9 cellular contexts compared by ENCODE assay signal in the genomic region with DNA sequence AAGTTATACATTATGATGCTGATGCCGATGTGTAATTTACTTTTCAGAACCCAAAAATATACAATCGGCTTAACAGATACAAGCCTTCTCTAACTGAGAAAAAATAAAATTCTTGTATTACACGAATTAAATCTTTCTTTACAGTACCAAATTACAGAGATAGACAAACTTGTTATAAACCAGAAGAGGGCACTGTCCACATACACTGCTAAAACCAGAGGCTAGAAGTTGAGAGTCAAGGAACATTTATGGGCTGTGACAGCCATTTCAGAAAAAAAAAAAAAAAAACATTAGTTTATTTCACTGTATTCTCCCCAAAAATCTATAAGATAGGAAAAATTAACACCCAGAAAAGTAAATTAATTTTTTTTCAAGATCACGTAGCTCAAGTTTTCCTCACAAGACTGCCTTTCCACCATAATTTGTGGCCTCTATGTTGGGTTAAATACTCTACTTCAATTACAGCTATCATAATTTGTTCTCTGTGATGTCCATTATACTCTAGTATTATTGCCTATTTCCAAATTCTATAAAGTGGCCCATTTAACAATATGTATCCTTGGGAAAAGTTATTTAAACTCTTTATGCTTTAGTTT. TPM values are rescaled to one million over a fixed set of nuclear protein-coding genes. Genes with fewer than 3 reads are reported as not detected.
DNase-seq lines count a peak whose midpoint lies in the region; ATAC-seq and TF ChIP-seq lines count a peak whose summit lies in the region.
"Had no signal": no experiment of that assay in that cellular context is flagged by ENCODE, and none has a peak within 500 bp of the region (broad histone marks: within the 10 kb centered on the region; RNA-seq: fewer than 3 reads in every experiment).

No MANE protein-coding gene starts in this region.

- intact Hi-C loops in activated naive CD4-positive, alpha-beta T cell treated with anti-CD3 and anti-CD28 coated beads for 36 hours (cut with micrococcal nuclease): loop anchor here (1.0 kb wide), 5 partner anchors 68 to 298 kb away; a partner anchor contains a TSS

- no peak overlapping the region for H3K9ac ChIP-seq in parathyroid adenoma

- CTCF ChIA-PET in activated naive CD4-positive, alpha-beta T cell treated with anti-CD3 and anti-CD28 coated beads for 36 hours (lab: Charles Lee): interaction anchor here (0.6 to 4.7 kb wide), 25 partner anchors 8 to 1539 kb away, joined by 3 to 44 read pairs (median 4); a partner anchor contains a TSS

- ATAC-seq in HG03521 (IDR thresholded peaks at IDR 0.05; ENCODE audit: unreplicated experiment): peak; percentile 61

- DNase-seq in GM10266 (ENCODE audit: extremely low spot score) (peak; percentile 41), SK-MEL-5 (ENCODE audit: low read depth, low spot score) (peak; percentile 62), fibroblast of peridontal ligament (ENCODE audit: extremely low read depth) (peak; percentile 88)
- no peak for DNase-seq in NK-92 treated with Interleukin-12 subunit alpha and Interleukin-12 subunit beta, amount 100 ng/mL, for 24 hours (lab: John Stamatoyannopoulos, UW)
- no peak for DNase-seq in activated naive CD4-positive, alpha-beta T cell treated with anti-CD3 and anti-CD28 coated beads for 36 hours

- H3K4me2 ChIP-seq in parathyroid adenoma (ENCODE audit: low read length): no peak overlapping the region

- H3K36me3 Mint-ChIP-seq in activated naive CD4-positive, alpha-beta T cell treated with anti-CD3 and anti-CD28 coated beads for 36 hours (ENCODE audit: low read depth): no peaks in the 10 kb centered on the region
- H3K36me3 Mint-ChIP-seq: activated naive CD4-positive, alpha-beta T cell treated with anti-CD3 and anti-CD28 coated beads, Interleukin-2, amount 50 U/mL, for 72 hours had no signal

- H3K4me3 ChIP-seq in parathyroid adenoma (ENCODE audit: low read depth, low read length): no peak overlapping the region

- in situ Hi-C loops in SK-MEL-5 (cut with HindIII; ENCODE audit: low pct_unique_long_range_greater_than_20kb, low sequenced_read_pairs): no loop called here

- no peak overlapping the region for H3K27ac Mint-ChIP-seq in activated naive CD4-positive, alpha-beta T cell treated with anti-CD3 and anti-CD28 coated beads for 36 hours
- H3K27ac Mint-ChIP-seq: activated naive CD4-positive, alpha-beta T cell treated with anti-CD3 and anti-CD28 coated beads, Interleukin-2, amount 50 U/mL, for 72 hours had no signal

- no peaks in the 10 kb centered on the region for H3K4me1 Mint-ChIP-seq in activated naive CD4-positive, alpha-beta T cell treated with anti-CD3 and anti-CD28 coated beads for 36 hours (ENCODE audit: low read depth)

- no peaks in the 10 kb centered on the region for H3K79me2 ChIP-seq in parathyroid adenoma

- H3K27me3 ChIP-seq in parathyroid adenoma (ENCODE audit: control insufficient read depth, insufficient read depth, low read length): no peaks in the 10 kb centered on the region

- no peaks in the 10 kb centered on the region for H3K9me3 ChIP-seq in parathyroid adenoma (ENCODE audit: control insufficient read depth, low read length)

- H3K27ac ChIP-seq in 22Rv1 (no peak overlapping the region), parathyroid adenoma (no peak overlapping the region)

- H3K4me3 Mint-ChIP-seq in activated naive CD4-positive, alpha-beta T cell treated with anti-CD3 and anti-CD28 coated beads for 36 hours: no peak overlapping the region

- no peaks in the 10 kb centered on the region for H3K9me3 Mint-ChIP-seq in activated naive CD4-positive, alpha-beta T cell treated with anti-CD3 and anti-CD28 coated beads for 36 hours
- H3K9me3 Mint-ChIP-seq: activated naive CD4-positive, alpha-beta T cell treated with anti-CD3 and anti-CD28 coated beads, Interleukin-2, amount 50 U/mL, for 72 hours had no signal

- H3K36me3 ChIP-seq in parathyroid adenoma (ENCODE audit: control insufficient read depth, insufficient read depth, low read length): no peaks in the 10 kb centered on the region

- TF ChIP-seq CTCF in 22Rv1 (IDR thresholded peaks at IDR 0.05) (peak; percentile 84), GM10266 (IDR thresholded peaks at IDR 0.05; ENCODE audit: control insufficient read depth, insufficient read depth, low read depth, missing control alignments) (peak; percentile 45), parathyroid adenoma (IDR thresholded peaks at IDR 0.05) (peak; percentile 34)

- no peak overlapping the region for H2AFZ ChIP-seq in parathyroid adenoma

- H3K4me1 ChIP-seq in parathyroid adenoma: no peaks in the 10 kb centered on the region

- H3K27me3 Mint-ChIP-seq in activated naive CD4-positive, alpha-beta T cell treated with anti-CD3 and anti-CD28 coated beads for 36 hours (ENCODE audit: low read depth): peaks cover 4% of the 10 kb centered on the region

RNA-seq across cellular contexts. Expression of a gene that starts 12.0 kb away (rescaled TPM):
- not detected in 2 replicates for total RNA-seq in SK-MEL-5 (2014; rRNA removed; shearing (Covaris generic))
- polyA plus RNA-seq in SK-MEL-5 (2015; cell fraction: cytosol; rRNA removed): not detected in 2 replicates
- polyA plus RNA-seq in SK-MEL-5 (2015; cell fraction: nucleus; rRNA removed): not detected in 2 replicates
- not detected for total RNA-seq in activated naive CD4-positive, alpha-beta T cell treated with anti-CD3 and anti-CD28 coated beads for 36 hours

Comparison
In these comparisons a context has a peak if more than half of its experiments do, and no peak if none do; other contexts are left out.
1. CTCF ChIP-seq: peak in every context shown above with its lines; median percentile 84 in 22Rv1; 45 in GM10266; 34 in parathyroid adenoma.
2. DNase-seq: peak in GM10266 (single experiment), SK-MEL-5 (single experiment) and fibroblast of peridontal ligament (single experiment); none in NK-92 treated with Interleukin-12 subunit alpha and Interleukin-12 subunit beta, amount 100 ng/mL, for 24 hours (single experiment) and activated naive CD4-positive, alpha-beta T cell treated with anti-CD3 and anti-CD28 coated beads for 36 hours (single experiment).